ENCODE assay signal across 21 cellular contexts in the genomic region with DNA sequence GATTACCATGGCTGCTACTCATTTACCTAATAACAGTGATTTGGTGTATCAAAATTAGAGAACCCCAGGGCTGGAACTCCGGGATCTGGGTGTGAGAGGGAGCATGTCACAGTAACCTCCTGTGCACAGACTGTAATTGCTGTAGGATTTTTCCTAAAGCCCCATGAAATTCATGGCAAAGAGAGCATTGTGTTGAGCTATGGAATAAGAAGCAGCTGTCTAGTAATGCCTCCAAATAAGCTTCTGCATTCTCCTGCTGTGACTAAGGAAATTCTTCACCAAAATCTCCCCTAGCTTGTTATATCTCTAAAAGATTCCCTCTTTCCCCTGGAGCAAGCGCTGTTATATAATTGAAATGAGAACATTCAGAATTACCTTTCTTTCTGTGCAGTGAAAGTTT.
"Had no signal": no experiment of that assay in that cellular context is flagged by ENCODE, and none has a peak within 500 bp of the region (broad histone marks: within the 10 kb centered on the region; RNA-seq: fewer than 3 reads in every experiment).

No MANE protein-coding gene starts in this region.

- H3K9ac ChIP-seq: KMS-11 had no signal

- H3K4me3 Mint-ChIP-seq: activated CD4-positive, alpha-beta memory T cell treated with anti-CD3 and anti-CD28 coated beads for 36 hours; activated CD4-positive, alpha-beta T cell treated with anti-CD3 and anti-CD28 coated beads, Interleukin-2, amount 10 ng/mL, durations not matched to agents 7 days and 5 days; activated naive CD8-positive, alpha-beta T cell; activated T-cell treated with anti-CD3 and anti-CD28 coated beads, Interleukin-2, amount 50 U/mL, for 4 hours had no signal

- H3K4me2 ChIP-seq: KMS-11 had no signal

- DNase-seq: activated CD4-positive, alpha-beta memory T cell treated with anti-CD3 and anti-CD28 coated beads for 36 hours; activated CD4-positive, alpha-beta T cell treated with anti-CD3 and anti-CD28 coated beads, Interleukin-2, amount 10 ng/mL, durations not matched to agents 7 days and 5 days; activated CD4-positive, CD25-positive, alpha-beta regulatory T cell; activated CD8-positive, alpha-beta memory T cell treated with anti-CD3 and anti-CD28 coated beads for 24 hours; activated effector memory CD4-positive, alpha-beta T cell treated with anti-CD3 and anti-CD28 coated beads, Interleukin-2, amount 50 U/mL, for 16 hours; activated naive CD4-positive, alpha-beta T cell treated with Interleukin-2 at 50 U/mL for 16 hours; activated T-cell treated with anti-CD3 and anti-CD28 coated beads, Interleukin-2, amount 50 U/mL, for 4 hours; MG63; MV-4-11; NCI-H1105; NCI-H1436 treated with DMSO at 0.1 percent for 48 hours; NCI-H187 treated with DMSO at 0.1 percent for 48 hours; NCI-H2081 treated with DMSO at 0.1 percent for 48 hours; NCI-H446; NCI-H524; PC-3; SHP77 treated with DMSO at 0.1 percent for 48 hours; T-helper 1 cell had no signal

- H3K27ac ChIP-seq: KMS-11, VCaP had no signal

- H3K4me3 ChIP-seq: MG63 had no signal

- H3K27me3 ChIP-seq: MG63 had no signal

- H3K36me3 Mint-ChIP-seq: activated CD4-positive, alpha-beta memory T cell treated with anti-CD3 and anti-CD28 coated beads for 36 hours had no signal

- H3K36me3 ChIP-seq: MG63 had no signal

- H3K27ac Mint-ChIP-seq: activated CD4-positive, alpha-beta memory T cell treated with anti-CD3 and anti-CD28 coated beads for 36 hours; activated CD4-positive, alpha-beta T cell treated with anti-CD3 and anti-CD28 coated beads, Interleukin-2, amount 10 ng/mL, durations not matched to agents 7 days and 5 days; activated naive CD8-positive, alpha-beta T cell had no signal

- H3K4me1 Mint-ChIP-seq: activated CD4-positive, alpha-beta T cell treated with anti-CD3 and anti-CD28 coated beads, Interleukin-2, amount 10 ng/mL, durations not matched to agents 7 days and 5 days had no signal
